ENCODE assay signal across 9 cellular contexts in the genomic region with DNA sequence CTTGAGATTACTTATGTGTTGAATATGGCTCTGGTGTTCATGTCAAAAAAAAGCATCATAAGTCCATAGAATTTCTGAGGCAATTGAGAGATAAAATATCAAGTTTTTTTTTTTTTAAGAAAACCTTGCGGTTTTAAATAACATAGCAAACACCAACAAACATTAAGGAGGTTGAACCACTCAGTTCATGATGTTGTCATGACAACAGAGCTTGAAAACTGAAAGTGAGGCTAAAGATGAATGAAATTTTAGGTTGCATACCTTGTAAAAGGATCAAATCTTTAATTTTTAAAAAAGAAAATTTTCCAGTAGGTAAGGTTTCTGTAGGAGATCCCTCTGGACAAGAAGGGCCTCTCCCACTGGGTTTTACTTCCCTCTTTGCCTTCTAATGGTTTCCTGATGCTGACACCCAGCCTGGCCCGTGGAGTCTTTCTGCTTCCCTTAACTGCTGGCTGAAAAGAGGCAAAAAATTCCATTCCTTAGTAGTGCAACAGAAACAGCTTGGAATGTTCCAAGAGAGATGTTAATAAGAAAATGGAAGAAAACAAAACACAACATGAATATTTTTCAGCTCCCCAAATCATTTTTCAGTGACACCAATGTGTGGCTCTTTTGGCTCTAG. TPM values are rescaled to one million over a fixed set of nuclear protein-coding genes. Genes with fewer than 3 reads are reported as not detected.
DNase-seq lines count a peak whose midpoint lies in the region; ATAC-seq and TF ChIP-seq lines count a peak whose summit lies in the region.
"Had no signal": no experiment of that assay in that cellular context is flagged by ENCODE, and none has a peak within 500 bp of the region (broad histone marks: within the 10 kb centered on the region; RNA-seq: fewer than 3 reads in every experiment).

No MANE protein-coding gene starts in this region.

- peak overlapping the region; percentile 58 for H2AFZ ChIP-seq in smooth muscle cell (ENCODE audit: low read depth)

- DNase-seq in dedifferentiated amniotic fluid mesenchymal stem cell (ENCODE audit: extremely low spot score): peak; percentile 24
- DNase-seq in smooth muscle cell (lab: John Stamatoyannopoulos, UW; ENCODE audit: unreplicated experiment): no peak
- DNase-seq in activated T-cell treated with anti-CD3 and anti-CD28 coated beads, Interleukin-2, amount 50 U/mL, for 72 hours: no peak
- DNase-seq in EL: no peak
- DNase-seq: left cardiac atrium had no signal

- H3K4me1 ChIP-seq in HUES6 (ENCODE audit: control insufficient read depth, insufficient read depth, low read length): peaks cover 33% of the 10 kb centered on the region
- H3K4me1 ChIP-seq in smooth muscle cell (ENCODE audit: low read depth): no peaks in the 10 kb centered on the region

- no peaks in the 10 kb centered on the region for H3K27me3 Mint-ChIP-seq in activated T-cell treated with anti-CD3 and anti-CD28 coated beads, Interleukin-2, amount 50 U/mL, for 72 hours (ENCODE audit: low read depth)

- ATAC-seq in GM18868 (IDR thresholded peaks at IDR 0.05; ENCODE audit: unreplicated experiment): peak; percentile 79
- ATAC-seq in activated T-cell treated with anti-CD3 and anti-CD28 coated beads, Interleukin-2, amount 50 U/mL, for 72 hours (replicated peaks in 1 of 2): no peak
- ATAC-seq in GM19452 (IDR thresholded peaks at IDR 0.05; ENCODE audit: unreplicated experiment): no peak
- ATAC-seq: left cardiac atrium had no signal

- no peaks in the 10 kb centered on the region for H3K4me1 Mint-ChIP-seq in activated T-cell treated with anti-CD3 and anti-CD28 coated beads, Interleukin-2, amount 50 U/mL, for 72 hours (ENCODE audit: low read depth)

- 81% methylated on average over 2 of the region's 2 CpGs for WGBS in smooth muscle cell (ENCODE audit: low lambda C conversion rate)

- H3K9me3 Mint-ChIP-seq in activated T-cell treated with anti-CD3 and anti-CD28 coated beads, Interleukin-2, amount 50 U/mL, for 72 hours: no peaks in the 10 kb centered on the region

- H3K9me3 ChIP-seq in HUES6 (ENCODE audit: control insufficient read depth, insufficient read depth, low read depth, low read length): no peaks in the 10 kb centered on the region
- H3K9me3 ChIP-seq in smooth muscle cell (replicated peaks; ENCODE audit: low read depth): no peaks in the 10 kb centered on the region
- H3K9me3 ChIP-seq: neutrophil had no signal

- H3K27ac ChIP-seq in HUES6 (ENCODE audit: low read depth, low read length) (peak overlapping the region; percentile 89; the same call in 1 of the 2 replicates), smooth muscle cell (ENCODE audit: low read depth) (no peak overlapping the region)
- H3K27ac ChIP-seq: neutrophil had no signal

- H4K20me1 ChIP-seq in smooth muscle cell (ENCODE audit: low read depth): no peaks in the 10 kb centered on the region

- H3K4me3 ChIP-seq in HUES6 (ENCODE audit: low read depth, low read length) (no peak overlapping the region), smooth muscle cell (no peak overlapping the region)

- TF ChIP-seq CTCF in smooth muscle cell (IDR thresholded peaks at IDR 0.05; ENCODE audit: borderline replicate concordance, insufficient read depth, poor library complexity, severe bottlenecking): no peak

- H3K4me2 ChIP-seq in smooth muscle cell: no peak overlapping the region

- H3K4me3 Mint-ChIP-seq in activated T-cell treated with anti-CD3 and anti-CD28 coated beads, Interleukin-2, amount 50 U/mL, for 72 hours: no peak overlapping the region

- H3K36me3 Mint-ChIP-seq in activated T-cell treated with anti-CD3 and anti-CD28 coated beads, Interleukin-2, amount 50 U/mL, for 72 hours (ENCODE audit: insufficient read depth in 2 of 2): no peaks in the 10 kb centered on the region

- H3F3A ChIP-seq in smooth muscle cell (ENCODE audit: low read depth): no peaks in the 10 kb centered on the region

- no peaks in the 10 kb centered on the region for H3K79me2 ChIP-seq in smooth muscle cell (ENCODE audit: low read depth)

- H3K9ac ChIP-seq in HUES6 (ENCODE audit: low read length) (no peak overlapping the region), smooth muscle cell (ENCODE audit: low read depth) (no peak overlapping the region)

- H3K36me3 ChIP-seq in HUES6 (ENCODE audit: control insufficient read depth, insufficient read depth, low read length) (no peaks in the 10 kb centered on the region), smooth muscle cell (ENCODE audit: low read depth) (no peaks in the 10 kb centered on the region)
- H3K36me3 ChIP-seq: neutrophil had no signal

- H3K27me3 ChIP-seq in HUES6 (ENCODE audit: control insufficient read depth, insufficient read depth, low read length) (no peaks in the 10 kb centered on the region), smooth muscle cell (ENCODE audit: low read depth) (no peaks in the 10 kb centered on the region)
- H3K27me3 ChIP-seq: neutrophil had no signal

- H3K27ac Mint-ChIP-seq in activated T-cell treated with anti-CD3 and anti-CD28 coated beads, Interleukin-2, amount 50 U/mL, for 72 hours: no peak overlapping the region

RNA-seq across cellular contexts. Expression of a gene that starts 60.0 kb away (rescaled TPM):
- 16.4 and 26.4 TPM in 2 replicates for total RNA-seq in smooth muscle cell
- 15.2 and 15.6 TPM in 2 replicates for polyA plus RNA-seq in smooth muscle cell
- total RNA-seq in activated T-cell treated with anti-CD3 and anti-CD28 coated beads, Interleukin-2, amount 50 U/mL, for 72 hours: 10 to 100 TPM; 12.8 to 15.5 TPM
